Comparison of ENCODE assay signal across 19 cellular contexts in genomic region chrX:132676102-132676501, GRCh38.
"Had no signal": no experiment of that assay in that cellular context is flagged by ENCODE, and none has a peak within 500 bp of the region (broad histone marks: within the 10 kb centered on the region; RNA-seq: fewer than 3 reads in every experiment).

No MANE protein-coding gene starts in this region.

- H3K36me3 Mint-ChIP-seq: activated naive CD8-positive, alpha-beta T cell treated with anti-CD3 and anti-CD28 coated beads for 36 hours had no signal

- H3K4me1 ChIP-seq: esophagus muscularis mucosa, lower lobe of right lung, prostate gland, upper lobe of right lung had no signal

- H3K27ac Mint-ChIP-seq: activated naive CD8-positive, alpha-beta T cell treated with anti-CD3 and anti-CD28 coated beads for 36 hours; activated T-helper 2 cell treated with anti-CD3 and anti-CD28 coated beads, Interferon-gamma antibody, Interleukin-2, Interleukin-4, amounts not matched to agents 10 μg/mL and 5 μg/mL and 100 μg/mL, durations not matched to agents 14 hours and 24 hours and 36 hours; T-helper 17 cell had no signal

- H3K27me3 Mint-ChIP-seq: activated naive CD8-positive, alpha-beta T cell treated with anti-CD3 and anti-CD28 coated beads for 36 hours; T-helper 17 cell had no signal

- DNase-seq: activated CD4-positive, alpha-beta T cell treated with anti-CD3 and anti-CD28 coated beads for 4 hours; activated CD4-positive, alpha-beta T cell treated with anti-CD3 and anti-CD28 coated beads, Interleukin-2, amount 50 U/mL, for 48 hours; activated CD4-positive, CD25-positive, alpha-beta regulatory T cell; activated CD8-positive, alpha-beta memory T cell treated with anti-CD3 and anti-CD28 coated beads, Interleukin-2, amount 50 U/mL, for 48 hours; activated naive CD4-positive, alpha-beta T cell; activated naive CD8-positive, alpha-beta T cell treated with anti-CD3 and anti-CD28 coated beads for 36 hours; activated T-cell treated with anti-CD3 and anti-CD28 coated beads, Interleukin-2, amount 50 U/mL, for 4 hours; central memory CD4-positive, alpha-beta T cell; effector memory CD4-positive, alpha-beta T cell; lower lobe of right lung; mucosa of descending colon; stimulated activated CD4-positive, alpha-beta T cell treated with anti-CD3 and anti-CD28 coated beads, Interleukin-4, amount 100 ng/mL, for 1 hour; stimulated activated naive CD4-positive, alpha-beta T cell; T-helper 17 cell; upper lobe of right lung had no signal

- H3K36me3 ChIP-seq: esophagus muscularis mucosa, lower lobe of right lung, prostate gland, thoracic aorta, upper lobe of right lung had no signal

- H3K27ac ChIP-seq: esophagus muscularis mucosa, lower lobe of right lung, prostate gland, thoracic aorta, upper lobe of right lung had no signal

- ATAC-seq: activated T-cell treated with anti-CD3 and anti-CD28 coated beads, Interleukin-2, amount 50 U/mL, for 4 hours; T-helper 17 cell; upper lobe of right lung had no signal

- H3K27me3 ChIP-seq: esophagus muscularis mucosa, upper lobe of right lung had no signal

- H3K4me3 ChIP-seq: esophagus muscularis mucosa, lower lobe of right lung, mucosa of descending colon, prostate gland, thoracic aorta, upper lobe of right lung had no signal

- H3K9me3 ChIP-seq: lower lobe of right lung, mucosa of descending colon, prostate gland, thoracic aorta, upper lobe of right lung had no signal

- H3K4me1 Mint-ChIP-seq: T-helper 17 cell had no signal

- H3K4me3 Mint-ChIP-seq: activated naive CD8-positive, alpha-beta T cell treated with anti-CD3 and anti-CD28 coated beads for 36 hours; activated T-cell treated with anti-CD3 and anti-CD28 coated beads, Interleukin-2, amount 50 U/mL, for 4 hours had no signal
